ENCODE assay signal across 25 cellular contexts in the genomic region with DNA sequence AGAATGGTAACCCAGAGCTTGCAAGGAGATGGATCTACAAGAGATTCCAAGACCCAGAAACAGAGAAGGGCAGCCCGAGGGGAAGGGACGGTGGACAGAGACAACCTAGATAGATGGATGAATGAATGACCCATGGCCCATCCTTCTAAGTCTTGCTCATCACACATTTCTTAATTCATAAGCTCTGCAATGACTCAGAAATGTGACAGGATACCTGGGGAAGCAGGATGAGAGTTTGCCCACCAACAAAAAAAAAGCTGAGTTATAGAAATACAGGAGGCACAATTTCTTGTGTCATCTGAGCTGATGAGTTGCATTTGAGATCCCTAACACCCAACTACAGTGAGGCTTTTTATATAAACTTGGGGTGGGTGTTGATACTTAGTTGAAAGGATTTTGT.
"Had no signal": no experiment of that assay in that cellular context is flagged by ENCODE, and none has a peak within 500 bp of the region (broad histone marks: within the 10 kb centered on the region; RNA-seq: fewer than 3 reads in every experiment).

No MANE protein-coding gene starts in this region.

- H3K27me3 ChIP-seq: brain microvascular endothelial cell, Peyer's patch, SJCRH30 had no signal

- H3K36me3 Mint-ChIP-seq: activated naive CD8-positive, alpha-beta T cell treated with anti-CD3 and anti-CD28 coated beads, Interleukin-2, amount 10 ng/mL, durations not matched to agents 7 days and 5 days; WTC11 had no signal

- H3K4me3 ChIP-seq: Peyer's patch, SJCRH30 had no signal

- H3K27ac ChIP-seq: brain microvascular endothelial cell, Peyer's patch, RWPE1, SJCRH30 had no signal

- H3K27me3 Mint-ChIP-seq: activated naive CD8-positive, alpha-beta T cell treated with anti-CD3 and anti-CD28 coated beads, Interleukin-2, amount 10 ng/mL, durations not matched to agents 7 days and 5 days; T-helper 17 cell had no signal

- H3K9me3 Mint-ChIP-seq: activated naive CD8-positive, alpha-beta T cell treated with anti-CD3 and anti-CD28 coated beads, Interleukin-2, amount 10 ng/mL, durations not matched to agents 7 days and 5 days; WTC11 had no signal

- H3K36me3 ChIP-seq: brain microvascular endothelial cell, Peyer's patch, SJCRH30 had no signal

- ATAC-seq: activated CD8-positive, alpha-beta T cell treated with anti-CD3 and anti-CD28 coated beads, Interleukin-2, amount 10 ng/mL, durations not matched to agents 7 days and 5 days; T-helper 17 cell; WTC11 had no signal

- DNase-seq: activated CD4-positive, alpha-beta T cell treated with anti-CD3 and anti-CD28 coated beads for 48 hours; activated CD4-positive, alpha-beta T cell treated with anti-CD3 and anti-CD28 coated beads, Interleukin-2, amount 50 U/mL, for 4 hours; activated CD4-positive, CD25-positive, alpha-beta regulatory T cell treated with anti-CD3 and anti-CD28 coated beads, Interleukin-2, amount 50 U/mL, for 72 hours; activated CD8-positive, alpha-beta memory T cell treated with anti-CD3 and anti-CD28 coated beads, Interleukin-2, amount 50 U/mL, for 48 hours; activated CD8-positive, alpha-beta T cell treated with anti-CD3 and anti-CD28 coated beads, Interleukin-2, amount 10 ng/mL, durations not matched to agents 7 days and 5 days; activated naive CD4-positive, alpha-beta T cell treated with anti-CD3 and anti-CD28 coated beads, Interleukin-2, amount 50 U/mL, for 16 hours; activated naive CD8-positive, alpha-beta T cell treated with anti-CD3 and anti-CD28 coated beads, Interleukin-2, amount 10 ng/mL, durations not matched to agents 7 days and 5 days; activated T-cell treated with anti-CD3 and anti-CD28 coated beads, Interleukin-2, amount 50 U/mL, for 1 hour; brain microvascular endothelial cell; Kasumi-1; KBM-7; NCI-H1092; NCI-H1417; NCI-H1930; NCI-H2171 treated with DMSO at 0.1 percent for 48 hours; NCI-H226; NCI-H526 treated with DMSO at 0.1 percent for 48 hours; NCI-H82; NK-92 treated with Interleukin-12 subunit alpha and Interleukin-12 subunit beta, amount 100 ng/mL, for 24 hours; Peyer's patch; SJCRH30; T-helper 17 cell; T-helper 9 cell had no signal

- H3K9me3 ChIP-seq: Peyer's patch, SJCRH30 had no signal

- H3K4me1 Mint-ChIP-seq: activated naive CD8-positive, alpha-beta T cell treated with anti-CD3 and anti-CD28 coated beads, Interleukin-2, amount 10 ng/mL, durations not matched to agents 7 days and 5 days; T-helper 17 cell; WTC11 had no signal

- H3K4me3 Mint-ChIP-seq: activated CD8-positive, alpha-beta T cell treated with anti-CD3 and anti-CD28 coated beads, Interleukin-2, amount 10 ng/mL, durations not matched to agents 7 days and 5 days; activated naive CD8-positive, alpha-beta T cell treated with anti-CD3 and anti-CD28 coated beads, Interleukin-2, amount 10 ng/mL, durations not matched to agents 7 days and 5 days; T-helper 17 cell; WTC11 had no signal

- H3K27ac Mint-ChIP-seq: activated CD8-positive, alpha-beta T cell treated with anti-CD3 and anti-CD28 coated beads, Interleukin-2, amount 10 ng/mL, durations not matched to agents 7 days and 5 days; activated naive CD8-positive, alpha-beta T cell treated with anti-CD3 and anti-CD28 coated beads, Interleukin-2, amount 10 ng/mL, durations not matched to agents 7 days and 5 days; T-helper 17 cell; WTC11 had no signal

- H3K4me1 ChIP-seq: Peyer's patch, SJCRH30 had no signal
